17 cellular contexts compared by ENCODE assay signal in genomic region chr17:44184212-44184810, GRCh38. TPM values are rescaled to one million over a fixed set of nuclear protein-coding genes. Genes with fewer than 3 reads are reported as not detected.
DNase-seq lines count a peak whose midpoint lies in the region; ATAC-seq and TF ChIP-seq lines count a peak whose summit lies in the region.
"Had no signal": no experiment of that assay in that cellular context is flagged by ENCODE, and none has a peak within 500 bp of the region (broad histone marks: within the 10 kb centered on the region; RNA-seq: fewer than 3 reads in every experiment).

No MANE protein-coding gene starts in this region.

- H3K27ac ChIP-seq in RWPE1 (peak overlapping the region; percentile 38), endodermal cell (ENCODE audit: low read depth, low read length) (no peak overlapping the region)

- POLR2A ChIA-PET in RWPE1 (lab: Yijun Ruan, JAX; ENCODE audit: low non-redundant PET), result interaction anchor here (0.6 kb wide), 1 partner anchor 124 kb away, joined by 5 read pairs; no protein-coding TSS in a partner anchor

- no peak overlapping the region for H3K9ac ChIP-seq in endodermal cell (ENCODE audit: extremely low read depth, low read length, poor library complexity, severe bottlenecking)
- H3K9ac ChIP-seq: parathyroid adenoma had no signal

- no peaks in the 10 kb centered on the region for H3K4me1 ChIP-seq in endodermal cell (ENCODE audit: control insufficient read depth, insufficient read depth, low read length)

- no peaks in the 10 kb centered on the region for H3K27me3 Mint-ChIP-seq in natural killer cell treated with Interleukin-12 subunit alpha and Interleukin-12 subunit beta and Interleukin-15 and Interleukin-18, amount 100 ng/mL, for 72 hours
- no peaks in the 10 kb centered on the region for H3K27me3 Mint-ChIP-seq in natural killer cell (ENCODE audit: low read depth in 2 of 2)
- H3K27me3 Mint-ChIP-seq in endodermal cell (ENCODE audit: insufficient read depth), result no peaks in the 10 kb centered on the region
- H3K27me3 Mint-ChIP-seq: stimulated activated naive CD8-positive, alpha-beta T cell treated with anti-CD3 and anti-CD28 coated beads, Interleukin-15, amount 100 ng/mL, for 72 hours had no signal

- no peaks in the 10 kb centered on the region for H3K9me3 Mint-ChIP-seq in natural killer cell treated with Interleukin-12 subunit alpha and Interleukin-12 subunit beta and Interleukin-15 and Interleukin-18, amount 100 ng/mL, for 72 hours
- H3K9me3 Mint-ChIP-seq in natural killer cell, result no peaks in the 10 kb centered on the region
- peaks cover 11% of the 10 kb centered on the region for H3K9me3 Mint-ChIP-seq in endodermal cell
- H3K9me3 Mint-ChIP-seq: stimulated activated naive CD8-positive, alpha-beta T cell treated with anti-CD3 and anti-CD28 coated beads, Interleukin-15, amount 100 ng/mL, for 72 hours had no signal

- H3K27me3 ChIP-seq in endodermal cell (ENCODE audit: control insufficient read depth, insufficient read depth, low read length, poor library complexity, severe bottlenecking), result no peaks in the 10 kb centered on the region

- no peak for DNase-seq in natural killer cell treated with Interleukin-12 subunit alpha and Interleukin-12 subunit beta and Interleukin-15 and Interleukin-18, amount 100 ng/mL, for 72 hours (ENCODE audit: low spot score)
- DNase-seq in natural killer cell, result no peak
- no peak for DNase-seq in RWPE1 (ENCODE audit: low spot score)
- no peak for DNase-seq in endodermal cell
- no peak for DNase-seq in HT-29 (ENCODE audit: low spot score)
- DNase-seq: caudate nucleus; effector memory CD4-positive, alpha-beta T cell; left colon; mucosa of descending colon; NCI-H187; NCI-H510A; stimulated activated CD4-positive, alpha-beta T cell treated with anti-CD3 and anti-CD28 coated beads, Interleukin-12 subunit alpha, Interleukin-12 subunit beta, amount 100 ng/mL, for 4 hours; stimulated activated naive CD8-positive, alpha-beta T cell treated with anti-CD3 and anti-CD28 coated beads, Interleukin-15, amount 100 ng/mL, for 72 hours had no signal

- peaks cover 9% of the 10 kb centered on the region for H3K9me3 ChIP-seq in endodermal cell (ENCODE audit: control insufficient read depth, low read length)
- H3K9me3 ChIP-seq: mucosa of descending colon had no signal

- TF ChIP-seq CTCF in natural killer cell (IDR thresholded peaks at IDR 0.05) (no peak), RWPE1 (conservative IDR thresholded peaks at IDR 0.05; ENCODE audit: low read depth) (no peak), endodermal cell (conservative IDR thresholded peaks at IDR 0.05) (no peak)

- peaks cover 7% of the 10 kb centered on the region for H3K36me3 Mint-ChIP-seq in natural killer cell treated with Interleukin-12 subunit alpha and Interleukin-12 subunit beta and Interleukin-15 and Interleukin-18, amount 100 ng/mL, for 72 hours
- no peaks in the 10 kb centered on the region for H3K36me3 Mint-ChIP-seq in natural killer cell
- H3K36me3 Mint-ChIP-seq in endodermal cell (ENCODE audit: low read depth), result peaks cover 33% of the 10 kb centered on the region

- intact Hi-C loops in natural killer cell (cut with micrococcal nuclease), result no loop called here

- peak overlapping the region; percentile 88 for H3K4me3 ChIP-seq in endodermal cell (ENCODE audit: low read length)
- H3K4me3 ChIP-seq: mucosa of descending colon had no signal

- ATAC-seq in natural killer cell treated with Interleukin-12 subunit alpha and Interleukin-12 subunit beta and Interleukin-15 and Interleukin-18, amount 100 ng/mL, for 72 hours, result no peak
- ATAC-seq in natural killer cell (no peak), HG02571 (IDR thresholded peaks at IDR 0.05; ENCODE audit: unreplicated experiment) (no peak), GM21515 (IDR thresholded peaks at IDR 0.05; ENCODE audit: unreplicated experiment) (no peak), HG03521 (IDR thresholded peaks at IDR 0.05; ENCODE audit: unreplicated experiment) (no peak)
- ATAC-seq: left colon; mucosa of descending colon; stimulated activated naive CD8-positive, alpha-beta T cell treated with anti-CD3 and anti-CD28 coated beads, Interleukin-15, amount 100 ng/mL, for 72 hours had no signal

- peaks cover 19 to 33% of the 10 kb centered on the region in 2 donors for H3K4me1 Mint-ChIP-seq in natural killer cell treated with Interleukin-12 subunit alpha and Interleukin-12 subunit beta and Interleukin-15 and Interleukin-18, amount 100 ng/mL, for 72 hours (ENCODE audit: low read depth in 2 of 2)
- peaks cover 35 to 44% of the 10 kb centered on the region in 2 donors for H3K4me1 Mint-ChIP-seq in natural killer cell
- peaks cover 5% of the 10 kb centered on the region for H3K4me1 Mint-ChIP-seq in endodermal cell

- peak overlapping the region in 1 of 2 donors; percentile 99 for H3K27ac Mint-ChIP-seq in natural killer cell treated with Interleukin-12 subunit alpha and Interleukin-12 subunit beta and Interleukin-15 and Interleukin-18, amount 100 ng/mL, for 72 hours
- H3K27ac Mint-ChIP-seq in natural killer cell (no peak overlapping the region), endodermal cell (peak overlapping the region; percentile 21)

- WGBS in endodermal cell (ENCODE audit: insufficient coverage in 1 of 2, insufficient read length in 1 of 2), 2 experiments, result 89 to 96% methylated on average over 8 of the region's 8 CpGs

- peaks cover 36% of the 10 kb centered on the region for H3K36me3 ChIP-seq in endodermal cell (ENCODE audit: control insufficient read depth, insufficient read depth, low read length)

- CTCF ChIA-PET in RWPE1 (lab: Yijun Ruan, JAX), result no interaction called here

- peak overlapping the region; percentile 10 for H3K4me3 Mint-ChIP-seq in natural killer cell treated with Interleukin-12 subunit alpha and Interleukin-12 subunit beta and Interleukin-15 and Interleukin-18, amount 100 ng/mL, for 72 hours
- no peak overlapping the region for H3K4me3 Mint-ChIP-seq in natural killer cell
- no peak overlapping the region for H3K4me3 Mint-ChIP-seq in endodermal cell

RNA-seq across cellular contexts. Expression of gene TMUB2, which starts 2.5 kb away (rescaled TPM):
- total RNA-seq in natural killer cell treated with Interleukin-12 subunit alpha and Interleukin-12 subunit beta and Interleukin-15 and Interleukin-18, amount 100 ng/mL, for 72 hours, result 10 to 100 TPM; 28.1 to 28.8 TPM
- 10 to 100 TPM; 40.4 to 48.2 (median 41.0) TPM for total RNA-seq in natural killer cell
- total RNA-seq in endodermal cell, result 10 to 100 TPM; 28.8 to 33.1 TPM
- 43.4 TPM for polyA plus RNA-seq in endodermal cell (2013, experiment 1 of 2)
- polyA plus RNA-seq in endodermal cell (2013, experiment 2 of 2), result 38.5 TPM
- total RNA-seq in HT-29 (2014; rRNA removed; shearing (Covaris generic)), result 41.9 and 45.4 TPM in 2 replicates

RNA-seq across cellular contexts. Expression of gene ASB16, which starts 13.8 kb away (rescaled TPM):
- total RNA-seq in natural killer cell treated with Interleukin-12 subunit alpha and Interleukin-12 subunit beta and Interleukin-15 and Interleukin-18, amount 100 ng/mL, for 72 hours, result under 1 TPM in 1 of 2 donors, not detected in 1; 0.33 TPM
- not detected for total RNA-seq in natural killer cell
- total RNA-seq in endodermal cell, result under 1 TPM in 1 of 2 donors, not detected in 1; 0.53 TPM
- not detected for polyA plus RNA-seq in endodermal cell (2013, experiment 1 of 2)
- polyA plus RNA-seq in endodermal cell (2013, experiment 2 of 2), result 0.33 TPM
- 0.03 TPM in 1 of 2 replicates, not detected in the other for total RNA-seq in HT-29 (2014; rRNA removed; shearing (Covaris generic))

RNA-seq across cellular contexts. Expression of gene ATXN7L3, which starts 15.4 kb away (rescaled TPM):
- 100 to 1,000 TPM; 117 to 139 TPM for total RNA-seq in natural killer cell treated with Interleukin-12 subunit alpha and Interleukin-12 subunit beta and Interleukin-15 and Interleukin-18, amount 100 ng/mL, for 72 hours
- total RNA-seq in natural killer cell, result 100 to 1,000 TPM in 2 of 3 donors, 10 to 100 TPM in 1; 87.6 to 112 (median 109) TPM
- total RNA-seq in endodermal cell, result 100 to 1,000 TPM; 118 to 144 TPM
- polyA plus RNA-seq in endodermal cell (2013, experiment 1 of 2), result 72.4 TPM
- 72.5 TPM for polyA plus RNA-seq in endodermal cell (2013, experiment 2 of 2)
- total RNA-seq in HT-29 (2014; rRNA removed; shearing (Covaris generic)), result 70.5 and 82.7 TPM in 2 replicates

RNA-seq across cellular contexts. Expression of gene UBTF, which starts 35.2 kb away (rescaled TPM):
- total RNA-seq in natural killer cell treated with Interleukin-12 subunit alpha and Interleukin-12 subunit beta and Interleukin-15 and Interleukin-18, amount 100 ng/mL, for 72 hours, result 100 to 1,000 TPM; 109 to 201 TPM
- total RNA-seq in natural killer cell, result 100 to 1,000 TPM; 132 to 169 (median 168) TPM
- total RNA-seq in endodermal cell, result 10 to 100 TPM; 62.0 to 89.9 TPM
- polyA plus RNA-seq in endodermal cell (2013, experiment 1 of 2), result 51.0 TPM
- 48.4 TPM for polyA plus RNA-seq in endodermal cell (2013, experiment 2 of 2)
- total RNA-seq in HT-29 (2014; rRNA removed; shearing (Covaris generic)), result 61.8 and 65.2 TPM in 2 replicates

RNA-seq across cellular contexts. Expression of gene HROB, which starts 42.6 kb away (rescaled TPM):
- 10 to 100 TPM in 1 of 2 donors, 1 to 10 TPM in 1; 8.6 to 20.9 TPM for total RNA-seq in natural killer cell treated with Interleukin-12 subunit alpha and Interleukin-12 subunit beta and Interleukin-15 and Interleukin-18, amount 100 ng/mL, for 72 hours
- total RNA-seq in natural killer cell (1 to 10 TPM; 1.9 to 4.4 (median 2.4) TPM), endodermal cell (10 to 100 TPM; 20.9 to 23.4 TPM)
- polyA plus RNA-seq in endodermal cell (2013, experiment 1 of 2), result 10.5 TPM
- polyA plus RNA-seq in endodermal cell (2013, experiment 2 of 2), result 12.0 TPM
- total RNA-seq in HT-29 (2014; rRNA removed; shearing (Covaris generic)), result 5.8 and 7.8 TPM in 2 replicates
